ENCODE assay signal across 8 cellular contexts in genomic region chr17:81487487-81488275, GRCh38. TPM values are rescaled to one million over a fixed set of nuclear protein-coding genes. Genes with fewer than 3 reads are reported as not detected.
A peak's percentile ranks its signal among the peaks of the same experiment; 100 is the strongest.
DNase-seq lines count a peak whose midpoint lies in the region; ATAC-seq and TF ChIP-seq lines count a peak whose summit lies in the region.

No MANE protein-coding gene starts in this region.

- H3K4me3 ChIP-seq in BE2C (ENCODE audit: low read depth, low read length) (peak overlapping the region; percentile 29), SJCRH30 (no peak overlapping the region)

- H3K36me3 ChIP-seq in BE2C (no peaks in the 10 kb centered on the region), SJCRH30 (no peaks in the 10 kb centered on the region)

- DNase-seq in BE2C (peak; percentile 71), NCI-H2081 (lab: John Stamatoyannopoulos, UW) (peak; percentile 73 to 91), cerebellar cortex (ENCODE audit: low spot score) (peak; percentile 53), SJCRH30 (no peak)
- DNase-seq in activated CD4-positive, CD25-positive, alpha-beta regulatory T cell treated with anti-CD3 and anti-CD28 coated beads, Interleukin-2, amount 50 U/mL, for 72 hours: peak; percentile 78
- DNase-seq in stimulated activated CD4-positive, alpha-beta T cell treated with anti-CD3 and anti-CD28 coated beads, Interleukin-1b, Interleukin-23, amount 100 ng/mL, for 24 hours (ENCODE audit: low read depth in 4 of 4, low spot score in 1 of 4): peak; percentile 59 to 75 (median 73)

- no peaks in the 10 kb centered on the region for H3K9me3 ChIP-seq in BE2C
- H3K9me3 ChIP-seq in SJCRH30 (replicated peaks): no peaks in the 10 kb centered on the region

- H3K27ac ChIP-seq in layer of hippocampus (ENCODE audit: low read depth, low read length) (peak overlapping the region; percentile 68), SJCRH30 (no peak overlapping the region)

- peak; percentile 56 for ATAC-seq in GM21423 (IDR thresholded peaks at IDR 0.05; ENCODE audit: unreplicated experiment)

- no peak for TF ChIP-seq CTCF in BE2C (IDR thresholded peaks at IDR 0.05; ENCODE audit: low read depth, low read length)

- H3K4me1 ChIP-seq in BE2C (peaks cover 14% of the 10 kb centered on the region), SJCRH30 (peaks cover 44% of the 10 kb centered on the region)

- H3K27me3 ChIP-seq in BE2C (no peaks in the 10 kb centered on the region), layer of hippocampus (ENCODE audit: control insufficient read depth, insufficient read depth, low read length) (no peaks in the 10 kb centered on the region), SJCRH30 (no peaks in the 10 kb centered on the region; the same call in 1 of the 2 replicates)

RNA-seq across cellular contexts. Expression of gene ACTG1, which starts 24.9 kb away (rescaled TPM):
- 2,263 TPM for polyA plus RNA-seq in BE2C (2012; ENCODE audit: insufficient read depth, insufficient read length, low read depth)
- total RNA-seq in SJCRH30 (2014; rRNA removed; shearing (Covaris generic)): 2,768 and 3,121 TPM in 2 replicates

RNA-seq across cellular contexts. Expression of gene FSCN2, which starts 40.5 kb away (rescaled TPM):
- 2.4 TPM for polyA plus RNA-seq in BE2C (2012; ENCODE audit: insufficient read depth, insufficient read length, low read depth)
- total RNA-seq in SJCRH30 (2014; rRNA removed; shearing (Covaris generic)): 0.43 and 0.61 TPM in 2 replicates

Comparison
In these comparisons a context has a peak if more than half of its experiments do, and no peak if none do; other contexts are left out.
1. DNase-seq: peak in BE2C (single experiment), NCI-H2081 (2 of 2), activated CD4-positive, CD25-positive, alpha-beta regulatory T cell treated with anti-CD3 and anti-CD28 coated beads, Interleukin-2, amount 50 U/mL, for 72 hours (single experiment), cerebellar cortex (single experiment) and stimulated activated CD4-positive, alpha-beta T cell treated with anti-CD3 and anti-CD28 coated beads, Interleukin-1b, Interleukin-23, amount 100 ng/mL, for 24 hours (4 of 4); none in SJCRH30 (0 of 2).